Comparison of ENCODE assay signal across 8 cellular contexts in genomic region chr11:118996926-118997626, GRCh38. TPM values are rescaled to one million over a fixed set of nuclear protein-coding genes. Genes with fewer than 3 reads are reported as not detected.
DNase-seq lines count a peak whose midpoint lies in the region; ATAC-seq and TF ChIP-seq lines count a peak whose summit lies in the region.

No MANE protein-coding gene starts in this region.

- DNase-seq in activated gamma-delta T cell treated with Interleukin-2 at 50 U/mL for 16 hours = peak; percentile 11
- DNase-seq in activated gamma-delta T cell (lab: John Stamatoyannopoulos, UW) = no peak
- peak; percentile 21 for DNase-seq in SKM-1 treated with dmso at 0.1 percent for 144 hours (lab: John Stamatoyannopoulos, UW; ENCODE audit: unreplicated experiment)
- no peak for DNase-seq in breast epithelium (ENCODE audit: low spot score in 2 of 2)
- peak; percentile 54 for DNase-seq in stimulated activated CD8-positive, alpha-beta memory T cell treated with anti-CD3 and anti-CD28 coated beads, Interleukin-4, amount 100 ng/mL, for 48 hours
- DNase-seq in SW 1271 (lab: John Stamatoyannopoulos, UW) = no peak

- TF ChIP-seq POLR2A in breast epithelium (IDR thresholded peaks at IDR 0.05) = no peak

- peaks cover 4 to 6% of the 10 kb centered on the region in 2 donors for H3K4me1 ChIP-seq in breast epithelium

- peak overlapping the region; percentile 81 to 90 for H3K27ac ChIP-seq in breast epithelium
- H3K27ac ChIP-seq in layer of hippocampus (ENCODE audit: low read depth, low read length) = peak overlapping the region; percentile 58

- TF ChIP-seq CTCF in breast epithelium (IDR thresholded peaks at IDR 0.05) = no peak

- no peaks in the 10 kb centered on the region for H3K36me3 ChIP-seq in breast epithelium

- H3K9me3 ChIP-seq in breast epithelium = no peaks in the 10 kb centered on the region

- intact Hi-C loops in breast epithelium (cut with DNase I; ENCODE audit: low total_unique reads) = no loop called here

- ATAC-seq in HG03103 (IDR thresholded peaks at IDR 0.05; ENCODE audit: low read depth, unreplicated experiment) = peak; percentile 8

- H3K27me3 ChIP-seq in breast epithelium (no peaks in the 10 kb centered on the region), layer of hippocampus (ENCODE audit: control insufficient read depth, insufficient read depth, low read length) (no peaks in the 10 kb centered on the region)

- H3K4me3 ChIP-seq in breast epithelium = peak overlapping the region; percentile 81 to 83 (median 81)

RNA-seq across cellular contexts. Expression of gene CENATAC, which starts 0.9 kb away (rescaled TPM):
- 10 to 100 TPM; 42.9 to 75.4 (median 71.1) TPM for total RNA-seq in breast epithelium

RNA-seq across cellular contexts. Expression of gene RPS25, which starts 21.1 kb away (rescaled TPM):
- 1,000 to 10,000 TPM; 1,984 to 3,403 (median 2,926) TPM for total RNA-seq in breast epithelium

RNA-seq across cellular contexts. Expression of gene TRAPPC4, which starts 21.5 kb away (rescaled TPM):
- 10 to 100 TPM; 52.6 to 63.7 (median 60.0) TPM for total RNA-seq in breast epithelium

RNA-seq across cellular contexts. Expression of gene FOXR1, which starts 25.5 kb away (rescaled TPM):
- total RNA-seq in breast epithelium = not detected

RNA-seq across cellular contexts. Expression of gene SLC37A4, which starts 33.6 kb away (rescaled TPM):
- total RNA-seq in breast epithelium = 10 to 100 TPM; 21.8 to 25.9 (median 25.3) TPM

Comparison
In these comparisons a context has a peak if more than half of its experiments do, and no peak if none do; other contexts are left out.
1. DNase-seq: peak in activated gamma-delta T cell treated with Interleukin-2 at 50 U/mL for 16 hours (single experiment), SKM-1 treated with dmso at 0.1 percent for 144 hours (single experiment) and stimulated activated CD8-positive, alpha-beta memory T cell treated with anti-CD3 and anti-CD28 coated beads, Interleukin-4, amount 100 ng/mL, for 48 hours (single experiment); none in activated gamma-delta T cell (single experiment), breast epithelium (0 of 2) and SW 1271 (0 of 2).